ENCODE assay signal across 8 cellular contexts in genomic region chr9:106864533-106865143, GRCh38. TPM values are rescaled to one million over a fixed set of nuclear protein-coding genes. Genes with fewer than 3 reads are reported as not detected.
A peak's percentile ranks its signal among the peaks of the same experiment; 100 is the strongest.
DNase-seq lines count a peak whose midpoint lies in the region; ATAC-seq and TF ChIP-seq lines count a peak whose summit lies in the region.

No MANE protein-coding gene starts in this region.

- no peak for ATAC-seq in activated T-cell treated with anti-CD3 and anti-CD28 coated beads, Interleukin-2, amount 50 U/mL, for 4 hours
- ATAC-seq in WTC11, result no peak
- peak; percentile 1 for ATAC-seq in left ventricle myocardium superior
- ATAC-seq in GM18517 (IDR thresholded peaks at IDR 0.05; ENCODE audit: unreplicated experiment), result no peak

- H3K27me3 ChIP-seq in skeletal muscle satellite cell (ENCODE audit: control insufficient read depth, insufficient read depth, low read length), result no peaks in the 10 kb centered on the region
- no peaks in the 10 kb centered on the region for H3K27me3 ChIP-seq in CD8-positive, alpha-beta memory T cell (ENCODE audit: insufficient read depth, low read length, poor library complexity, severe bottlenecking)

- no peaks in the 10 kb centered on the region for H3K36me3 Mint-ChIP-seq in activated T-cell treated with anti-CD3 and anti-CD28 coated beads, Interleukin-2, amount 50 U/mL, for 4 hours (ENCODE audit: insufficient read depth)
- peaks cover 38% of the 10 kb centered on the region for H3K36me3 Mint-ChIP-seq in WTC11
- no peaks in the 10 kb centered on the region for H3K36me3 Mint-ChIP-seq in CD8-positive, alpha-beta memory T cell

- TF ChIP-seq CTCF in WTC11 (IDR thresholded peaks at IDR 0.05), result no peak

- H3K27me3 Mint-ChIP-seq in activated T-cell treated with anti-CD3 and anti-CD28 coated beads, Interleukin-2, amount 50 U/mL, for 4 hours (ENCODE audit: low read depth), result peaks cover 56% of the 10 kb centered on the region
- H3K27me3 Mint-ChIP-seq in WTC11 (ENCODE audit: low read depth), result no peaks in the 10 kb centered on the region
- peaks cover 26 to 52% of the 10 kb centered on the region in 2 donors for H3K27me3 Mint-ChIP-seq in CD8-positive, alpha-beta memory T cell

- H3K4me1 ChIP-seq in skeletal muscle satellite cell (ENCODE audit: control insufficient read depth, insufficient read depth, low read length), result peaks cover 30% of the 10 kb centered on the region
- H3K4me1 ChIP-seq in CD8-positive, alpha-beta memory T cell (ENCODE audit: insufficient read depth, low read length), result peaks cover 5% of the 10 kb centered on the region

- intact Hi-C loops in left ventricle myocardium superior (cut with micrococcal nuclease), result no loop called here

- CTCF ChIA-PET in WTC11 (lab: Charles Lee), result interaction anchor here (1.4 to 2.1 kb wide), 2 partner anchors 14 to 24 kb away, joined by 3 to 6 read pairs; no protein-coding TSS in a partner anchor
- CTCF ChIA-PET in CD8-positive, alpha-beta memory T cell (lab: Charles Lee), result interaction anchor here (1.4 kb wide), 1 partner anchor 12 kb away, joined by 3 read pairs; no protein-coding TSS in a partner anchor

- POLR2A ChIA-PET in WTC11 (lab: Charles Lee), result interaction anchor here (0.7 to 1.7 kb wide), 7 partner anchors 14 to 580 kb away, joined by 3 to 8 read pairs (median 6); no protein-coding TSS in a partner anchor
- POLR2A ChIA-PET in CD8-positive, alpha-beta memory T cell (lab: Charles Lee), result no interaction called here

- peak overlapping the region; percentile 31 for H3K4me3 Mint-ChIP-seq in activated T-cell treated with anti-CD3 and anti-CD28 coated beads, Interleukin-2, amount 50 U/mL, for 4 hours
- peak overlapping the region; percentile 99 for H3K4me3 Mint-ChIP-seq in WTC11
- peak overlapping the region in 3 of 7 donors; percentile 11 to 71 (median 25) for H3K4me3 Mint-ChIP-seq in CD8-positive, alpha-beta memory T cell

- DNase-seq in activated T-cell treated with anti-CD3 and anti-CD28 coated beads, Interleukin-2, amount 50 U/mL, for 4 hours, result no peak
- no peak for DNase-seq in activated T-cell treated with anti-CD3 and anti-CD28 coated beads, Interleukin-2, amount 50 U/mL, for 48 hours
- DNase-seq in WTC11 (ENCODE audit: low spot score), result no peak
- peak; percentile 23 for DNase-seq in left ventricle myocardium superior
- no peak for DNase-seq in NK-92 treated with Interleukin-12 subunit alpha and Interleukin-12 subunit beta, amount 100 ng/mL, for 24 hours (lab: John Stamatoyannopoulos, UW)
- no peak for DNase-seq in CD8-positive, alpha-beta memory T cell

- H3K27ac ChIP-seq in CD8-positive, alpha-beta memory T cell (ENCODE audit: low read depth, low read length), result no peak overlapping the region

- peak overlapping the region; percentile 85 for H3K4me3 ChIP-seq in skeletal muscle satellite cell (ENCODE audit: low read length)
- H3K4me3 ChIP-seq in CD8-positive, alpha-beta memory T cell (ENCODE audit: low read length), result no peak overlapping the region

- peaks cover 3% of the 10 kb centered on the region for H3K9me3 Mint-ChIP-seq in activated T-cell treated with anti-CD3 and anti-CD28 coated beads, Interleukin-2, amount 50 U/mL, for 4 hours
- peaks cover 3% of the 10 kb centered on the region; the same call in 1 of the 2 replicates for H3K9me3 Mint-ChIP-seq in WTC11
- H3K9me3 Mint-ChIP-seq in CD8-positive, alpha-beta memory T cell, result peaks cover 0 to 33% (median 15%) of the 10 kb centered on the region in 5 donors

- H3K9ac ChIP-seq in skeletal muscle satellite cell (ENCODE audit: low read depth, low read length), result peak overlapping the region; percentile 87

- peaks cover 12% of the 10 kb centered on the region for H3K4me1 Mint-ChIP-seq in activated T-cell treated with anti-CD3 and anti-CD28 coated beads, Interleukin-2, amount 50 U/mL, for 4 hours (ENCODE audit: low read depth)
- peaks cover 54% of the 10 kb centered on the region for H3K4me1 Mint-ChIP-seq in WTC11
- peaks cover 4 to 10% (median 9%) of the 10 kb centered on the region in 3 donors for H3K4me1 Mint-ChIP-seq in CD8-positive, alpha-beta memory T cell

- H3K9me3 ChIP-seq in skeletal muscle satellite cell (replicated peaks; ENCODE audit: low read length), result no peaks in the 10 kb centered on the region
- no peaks in the 10 kb centered on the region for H3K9me3 ChIP-seq in CD8-positive, alpha-beta memory T cell (ENCODE audit: low read length)

- H3K4me2 ChIP-seq in skeletal muscle satellite cell (ENCODE audit: low read length), result peak overlapping the region; percentile 90

- H3K27ac Mint-ChIP-seq in WTC11, result peak overlapping the region; percentile 90
- H3K27ac Mint-ChIP-seq in CD8-positive, alpha-beta memory T cell, result no peak overlapping the region

- H3K36me3 ChIP-seq in skeletal muscle satellite cell (ENCODE audit: insufficient read depth, low read length), result no peaks in the 10 kb centered on the region
- no peaks in the 10 kb centered on the region for H3K36me3 ChIP-seq in CD8-positive, alpha-beta memory T cell (ENCODE audit: insufficient read depth, low read length)

TF ChIP-seq in WTC11, 78 proteins besides CTCF, POLR2A, EP300 and RAD21 (continues in another document):
- TF ChIP-seq MYBL2 (CRISPR knock-in tag; IDR thresholded peaks at IDR 0.05), result no peak
- TF ChIP-seq NFATC4 (CRISPR knock-in tag; IDR thresholded peaks at IDR 0.05), result no peak
- TF ChIP-seq HMGA2 (CRISPR knock-in tag; IDR thresholded peaks at IDR 0.05), result no peak
- TF ChIP-seq CREM (CRISPR knock-in tag; IDR thresholded peaks at IDR 0.05), result no peak
- TF ChIP-seq ZNF532 (CRISPR knock-in tag; IDR thresholded peaks at IDR 0.05; ENCODE audit: borderline replicate concordance), result no peak
- TF ChIP-seq E2F5 (CRISPR knock-in tag; IDR thresholded peaks at IDR 0.05), result no peak
- TF ChIP-seq OVOL2 (CRISPR knock-in tag; IDR thresholded peaks at IDR 0.05; ENCODE audit: borderline replicate concordance), result no peak
- no peak for TF ChIP-seq ATF3 (CRISPR knock-in tag; conservative IDR thresholded peaks at IDR 0.05)
- no peak for TF ChIP-seq FOXP4 (CRISPR knock-in tag; IDR thresholded peaks at IDR 0.05)
- TF ChIP-seq EMX1 (CRISPR knock-in tag; IDR thresholded peaks at IDR 0.05), result no peak
- no peak for TF ChIP-seq ZNF396 (CRISPR knock-in tag; IDR thresholded peaks at IDR 0.05; ENCODE audit: borderline replicate concordance)

RNA-seq across cellular contexts. Expression of gene ZNF462, which starts 1.7 kb away (rescaled TPM):
- total RNA-seq in activated T-cell treated with anti-CD3 and anti-CD28 coated beads, Interleukin-2, amount 50 U/mL, for 4 hours, result under 1 TPM; 0.19 to 0.34 (median 0.25) TPM
- 101 to 121 TPM (median 103 TPM) in 3 replicates for total RNA-seq in WTC11 (2021)
- total RNA-seq in left ventricle myocardium superior, result 23.0 TPM
- total RNA-seq in skeletal muscle satellite cell (2012; rRNA removed), result 12.2 and 13.4 TPM in 2 replicates
- under 1 TPM; 0.13 to 0.18 TPM for total RNA-seq in CD8-positive, alpha-beta memory T cell
- not detected for polyA plus RNA-seq in CD8-positive, alpha-beta memory T cell

Comparison
In these comparisons a context has a peak if more than half of its experiments do, and no peak if none do; other contexts are left out.
1. RNA of gene ZNF462, which starts 1.7 kb away (total RNA-seq): 101 to 121 TPM in WTC11 and 23.0 TPM in left ventricle myocardium superior (single experiment); 0.19 to 0.34 TPM in activated T-cell treated with anti-CD3 and anti-CD28 coated beads, Interleukin-2, amount 50 U/mL, for 4 hours and 0.13 to 0.18 TPM in CD8-positive, alpha-beta memory T cell; every median in the first group is over 10 times any median in the second.